ENCODE assay signal across 1 cellular context in the genomic region with DNA sequence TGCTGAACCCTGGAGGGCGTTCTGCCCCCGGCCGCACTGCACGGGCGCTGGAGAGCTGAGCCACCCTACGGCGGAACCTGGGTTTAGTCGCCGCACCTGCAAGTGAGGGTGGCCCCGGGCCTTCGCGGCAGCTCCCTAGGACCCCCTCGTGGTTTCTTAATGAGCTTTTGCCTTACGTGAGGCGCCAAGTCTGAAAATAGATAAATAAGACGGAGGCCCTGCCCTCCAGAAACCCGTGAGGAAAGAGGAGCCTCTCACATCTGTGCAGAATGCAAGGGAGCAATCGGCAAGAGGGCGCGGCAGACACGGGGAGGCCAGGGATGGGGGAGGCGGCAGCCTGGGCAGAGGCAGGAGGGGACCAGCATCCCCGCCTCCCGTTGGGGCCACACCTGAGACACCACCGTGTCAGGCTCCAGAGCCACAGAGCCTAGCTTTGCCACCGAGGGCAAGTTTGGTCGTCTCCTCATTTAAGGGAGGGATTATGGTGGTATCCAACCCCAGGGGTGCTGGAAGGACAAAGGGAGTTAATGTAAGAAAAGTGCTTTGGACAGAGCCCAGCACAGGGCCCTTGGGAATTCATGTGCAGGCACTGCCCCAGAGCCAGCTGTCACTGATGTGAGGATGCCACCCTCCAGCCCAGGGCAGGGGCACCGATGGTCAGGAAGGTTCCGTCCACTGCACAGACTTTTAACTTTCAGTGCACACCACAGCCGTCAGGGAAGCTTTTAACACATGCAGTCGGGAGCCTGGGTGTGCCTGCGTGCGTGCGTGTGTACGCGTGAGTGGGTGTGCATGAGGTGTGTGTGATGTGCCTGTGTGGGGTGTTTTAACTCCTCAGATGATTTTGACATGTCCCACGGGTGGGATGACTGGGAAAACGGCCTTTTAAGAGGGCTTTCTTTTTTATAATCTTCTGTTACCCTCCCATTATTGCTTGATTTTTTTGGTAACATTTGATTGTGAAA.
TF ChIP-seq lines count a peak whose summit lies in the region.

No MANE protein-coding gene starts in this region.

TF ChIP-seq in WTC11, 78 proteins besides CTCF, POLR2A, EP300 and RAD21 (continued from another document):
- TF ChIP-seq, protein P1, sequence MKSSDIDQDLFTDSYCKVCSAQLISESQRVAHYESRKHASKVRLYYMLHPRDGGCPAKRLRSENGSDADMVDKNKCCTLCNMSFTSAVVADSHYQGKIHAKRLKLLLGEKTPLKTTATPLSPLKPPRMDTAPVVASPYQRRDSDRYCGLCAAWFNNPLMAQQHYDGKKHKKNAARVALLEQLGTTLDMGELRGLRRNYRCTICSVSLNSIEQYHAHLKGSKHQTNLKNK (CRISPR knock-in tag; IDR thresholded peaks at IDR 0.05): no peak
- no peak for TF ChIP-seq TEAD1 (CRISPR knock-in tag; IDR thresholded peaks at IDR 0.05)
- no peak for TF ChIP-seq FOXK1 (CRISPR knock-in tag; IDR thresholded peaks at IDR 0.05)
- no peak for TF ChIP-seq CREM (CRISPR knock-in tag; IDR thresholded peaks at IDR 0.05)
- TF ChIP-seq HMGA2 (CRISPR knock-in tag; IDR thresholded peaks at IDR 0.05): no peak
- no peak for TF ChIP-seq FOXJ3 (CRISPR knock-in tag; IDR thresholded peaks at IDR 0.05; ENCODE audit: borderline replicate concordance)
- TF ChIP-seq, protein P2, sequence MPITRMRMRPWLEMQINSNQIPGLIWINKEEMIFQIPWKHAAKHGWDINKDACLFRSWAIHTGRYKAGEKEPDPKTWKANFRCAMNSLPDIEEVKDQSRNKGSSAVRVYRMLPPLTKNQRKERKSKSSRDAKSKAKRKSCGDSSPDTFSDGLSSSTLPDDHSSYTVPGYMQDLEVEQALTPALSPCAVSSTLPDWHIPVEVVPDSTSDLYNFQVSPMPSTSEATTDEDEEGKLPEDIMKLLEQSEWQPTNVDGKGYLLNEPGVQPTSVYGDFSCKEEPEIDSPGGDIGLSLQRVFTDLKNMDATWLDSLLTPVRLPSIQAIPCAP (CRISPR knock-in tag; IDR thresholded peaks at IDR 0.05): no peak
- no peak for TF ChIP-seq ZNF317 (CRISPR knock-in tag; IDR thresholded peaks at IDR 0.05; ENCODE audit: borderline replicate concordance, low read depth)
- TF ChIP-seq OVOL2 (CRISPR knock-in tag; IDR thresholded peaks at IDR 0.05; ENCODE audit: borderline replicate concordance): no peak
- no peak for TF ChIP-seq FOXP1 (CRISPR knock-in tag; IDR thresholded peaks at IDR 0.05; ENCODE audit: borderline replicate concordance)
- no peak for TF ChIP-seq TCF7 (CRISPR knock-in tag; IDR thresholded peaks at IDR 0.05; ENCODE audit: low read depth)
- no peak for TF ChIP-seq SMAD4 (CRISPR knock-in tag; IDR thresholded peaks at IDR 0.05)
- no peak for TF ChIP-seq MYBL2 (CRISPR knock-in tag; IDR thresholded peaks at IDR 0.05)
TF ChIP-seq in WTC11: peak in this region for 0.
